Comparison of ENCODE assay signal across 2 cellular contexts in the genomic region with DNA sequence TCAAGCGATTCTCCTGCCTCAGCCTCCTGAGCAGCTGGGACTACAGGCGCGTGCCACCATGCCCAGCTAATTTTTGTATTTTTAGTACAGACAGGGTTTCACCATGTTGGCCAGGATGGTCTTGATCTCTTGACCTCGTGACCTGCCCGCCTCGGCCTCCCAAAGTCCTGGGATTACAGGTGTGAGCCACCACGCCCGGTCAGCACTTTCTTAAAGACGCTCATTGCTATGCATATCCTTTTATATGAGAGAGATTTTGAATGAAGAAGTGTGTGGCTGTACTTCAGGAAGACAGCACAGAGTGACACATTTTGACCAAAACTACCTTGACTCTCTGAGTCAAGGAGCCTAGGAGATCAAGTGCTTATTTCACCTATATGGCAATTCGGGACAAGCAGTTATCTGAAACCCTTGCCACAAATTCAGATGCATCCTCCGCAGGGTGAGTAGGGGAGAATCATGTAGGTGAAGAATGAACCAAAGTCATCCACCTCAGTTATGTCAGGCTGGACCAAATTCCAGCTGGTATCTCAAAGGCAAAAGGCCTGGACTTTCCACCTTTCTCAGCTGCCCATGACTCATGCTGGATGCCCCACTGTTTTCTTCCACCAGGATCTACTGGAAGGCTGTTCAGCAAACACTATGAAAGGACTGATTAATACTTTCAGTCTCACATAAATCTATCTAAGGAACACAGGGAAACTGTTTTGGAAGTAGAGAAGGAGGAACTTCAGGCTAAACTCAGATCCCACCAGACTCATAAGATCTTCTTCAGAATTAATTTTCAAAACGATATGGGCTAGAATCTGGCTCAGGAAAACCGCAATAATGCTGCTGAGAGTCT.
A peak's percentile ranks its signal among the peaks of the same experiment; 100 is the strongest.
TF ChIP-seq lines count a peak whose summit lies in the region.

No MANE protein-coding gene starts in this region.

TF ChIP-seq in A549, 52 proteins besides CTCF, POLR2A, EP300 and RAD21:
- no peak for TF ChIP-seq JUN (IDR thresholded peaks at IDR 0.05)
- no peak for TF ChIP-seq SREBF2 (IDR thresholded peaks at IDR 0.05)
- TF ChIP-seq MAFK (IDR thresholded peaks at IDR 0.05; ENCODE audit: partially characterized antibody), result peak; percentile 83
- TF ChIP-seq FOSL2 (IDR thresholded peaks at IDR 0.05), result 0 out of 2 replicates have a peak, but pooled peaks have one; percentile 39
- TF ChIP-seq FOSL2 (CRISPR knock-in tag; IDR thresholded peaks at IDR 0.05), result peak; percentile 36; the same call in 1 of the 2 replicates
- TF ChIP-seq, protein P1, sequence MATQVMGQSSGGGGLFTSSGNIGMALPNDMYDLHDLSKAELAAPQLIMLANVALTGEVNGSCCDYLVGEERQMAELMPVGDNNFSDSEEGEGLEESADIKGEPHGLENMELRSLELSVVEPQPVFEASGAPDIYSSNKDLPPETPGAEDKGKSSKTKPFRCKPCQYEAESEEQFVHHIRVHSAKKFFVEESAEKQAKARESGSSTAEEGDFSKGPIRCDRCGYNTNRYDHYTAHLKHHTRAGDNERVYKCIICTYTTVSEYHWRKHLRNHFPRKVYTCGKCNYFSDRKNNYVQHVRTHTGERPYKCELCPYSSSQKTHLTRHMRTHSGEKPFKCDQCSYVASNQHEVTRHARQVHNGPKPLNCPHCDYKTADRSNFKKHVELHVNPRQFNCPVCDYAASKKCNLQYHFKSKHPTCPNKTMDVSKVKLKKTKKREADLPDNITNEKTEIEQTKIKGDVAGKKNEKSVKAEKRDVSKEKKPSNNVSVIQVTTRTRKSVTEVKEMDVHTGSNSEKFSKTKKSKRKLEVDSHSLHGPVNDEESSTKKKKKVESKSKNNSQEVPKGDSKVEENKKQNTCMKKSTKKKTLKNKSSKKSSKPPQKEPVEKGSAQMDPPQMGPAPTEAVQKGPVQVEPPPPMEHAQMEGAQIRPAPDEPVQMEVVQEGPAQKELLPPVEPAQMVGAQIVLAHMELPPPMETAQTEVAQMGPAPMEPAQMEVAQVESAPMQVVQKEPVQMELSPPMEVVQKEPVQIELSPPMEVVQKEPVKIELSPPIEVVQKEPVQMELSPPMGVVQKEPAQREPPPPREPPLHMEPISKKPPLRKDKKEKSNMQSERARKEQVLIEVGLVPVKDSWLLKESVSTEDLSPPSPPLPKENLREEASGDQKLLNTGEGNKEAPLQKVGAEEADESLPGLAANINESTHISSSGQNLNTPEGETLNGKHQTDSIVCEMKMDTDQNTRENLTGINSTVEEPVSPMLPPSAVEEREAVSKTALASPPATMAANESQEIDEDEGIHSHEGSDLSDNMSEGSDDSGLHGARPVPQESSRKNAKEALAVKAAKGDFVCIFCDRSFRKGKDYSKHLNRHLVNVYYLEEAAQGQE (IDR thresholded peaks at IDR 0.05), result no peak
- TF ChIP-seq, protein P2, sequence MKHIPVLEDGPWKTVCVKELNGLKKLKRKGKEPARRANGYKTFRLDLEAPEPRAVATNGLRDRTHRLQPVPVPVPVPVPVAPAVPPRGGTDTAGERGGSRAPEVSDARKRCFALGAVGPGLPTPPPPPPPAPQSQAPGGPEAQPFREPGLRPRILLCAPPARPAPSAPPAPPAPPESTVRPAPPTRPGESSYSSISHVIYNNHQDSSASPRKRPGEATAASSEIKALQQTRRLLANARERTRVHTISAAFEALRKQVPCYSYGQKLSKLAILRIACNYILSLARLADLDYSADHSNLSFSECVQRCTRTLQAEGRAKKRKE (CRISPR knock-in tag; IDR thresholded peaks at IDR 0.05; ENCODE audit: low read depth), result no peak
- no peak for TF ChIP-seq POLR2AphosphoS2 (conservative IDR thresholded peaks at IDR 0.05; ENCODE audit: low read length)
- no peak for TF ChIP-seq TP53 (CRISPR knock-in tag; IDR thresholded peaks at IDR 0.05)
- TF ChIP-seq HOXB5 (CRISPR knock-in tag; IDR thresholded peaks at IDR 0.05), result no peak
- no peak for TF ChIP-seq RNF2 (IDR thresholded peaks at IDR 0.05; ENCODE audit: borderline replicate concordance, low read depth)
- no peak for TF ChIP-seq CHD2 (IDR thresholded peaks at IDR 0.05; ENCODE audit: low read length, partially characterized antibody)
- TF ChIP-seq, protein P3, sequence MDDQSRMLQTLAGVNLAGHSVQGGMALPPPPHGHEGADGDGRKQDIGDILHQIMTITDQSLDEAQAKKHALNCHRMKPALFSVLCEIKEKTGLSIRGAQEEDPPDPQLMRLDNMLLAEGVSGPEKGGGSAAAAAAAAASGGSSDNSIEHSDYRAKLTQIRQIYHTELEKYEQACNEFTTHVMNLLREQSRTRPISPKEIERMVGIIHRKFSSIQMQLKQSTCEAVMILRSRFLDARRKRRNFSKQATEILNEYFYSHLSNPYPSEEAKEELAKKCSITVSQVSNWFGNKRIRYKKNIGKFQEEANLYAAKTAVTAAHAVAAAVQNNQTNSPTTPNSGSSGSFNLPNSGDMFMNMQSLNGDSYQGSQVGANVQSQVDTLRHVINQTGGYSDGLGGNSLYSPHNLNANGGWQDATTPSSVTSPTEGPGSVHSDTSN (IDR thresholded peaks at IDR 0.05), result no peak
- no peak for TF ChIP-seq CEBPB (IDR thresholded peaks at IDR 0.05)
- TF ChIP-seq KDM5A (IDR thresholded peaks at IDR 0.05), result no peak
- TF ChIP-seq, protein P4, sequence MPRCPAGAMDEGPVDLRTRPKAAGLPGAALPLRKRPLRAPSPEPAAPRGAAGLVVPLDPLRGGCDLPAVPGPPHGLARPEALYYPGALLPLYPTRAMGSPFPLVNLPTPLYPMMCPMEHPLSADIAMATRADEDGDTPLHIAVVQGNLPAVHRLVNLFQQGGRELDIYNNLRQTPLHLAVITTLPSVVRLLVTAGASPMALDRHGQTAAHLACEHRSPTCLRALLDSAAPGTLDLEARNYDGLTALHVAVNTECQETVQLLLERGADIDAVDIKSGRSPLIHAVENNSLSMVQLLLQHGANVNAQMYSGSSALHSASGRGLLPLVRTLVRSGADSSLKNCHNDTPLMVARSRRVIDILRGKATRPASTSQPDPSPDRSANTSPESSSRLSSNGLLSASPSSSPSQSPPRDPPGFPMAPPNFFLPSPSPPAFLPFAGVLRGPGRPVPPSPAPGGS (IDR thresholded peaks at IDR 0.05), result no peak
TF ChIP-seq in A549: peak in this region for 2.

TF ChIP-seq in HepG2, 621 proteins besides CTCF, POLR2A, EP300 and RAD21 (continues in another document):
- TF ChIP-seq, protein P5, sequence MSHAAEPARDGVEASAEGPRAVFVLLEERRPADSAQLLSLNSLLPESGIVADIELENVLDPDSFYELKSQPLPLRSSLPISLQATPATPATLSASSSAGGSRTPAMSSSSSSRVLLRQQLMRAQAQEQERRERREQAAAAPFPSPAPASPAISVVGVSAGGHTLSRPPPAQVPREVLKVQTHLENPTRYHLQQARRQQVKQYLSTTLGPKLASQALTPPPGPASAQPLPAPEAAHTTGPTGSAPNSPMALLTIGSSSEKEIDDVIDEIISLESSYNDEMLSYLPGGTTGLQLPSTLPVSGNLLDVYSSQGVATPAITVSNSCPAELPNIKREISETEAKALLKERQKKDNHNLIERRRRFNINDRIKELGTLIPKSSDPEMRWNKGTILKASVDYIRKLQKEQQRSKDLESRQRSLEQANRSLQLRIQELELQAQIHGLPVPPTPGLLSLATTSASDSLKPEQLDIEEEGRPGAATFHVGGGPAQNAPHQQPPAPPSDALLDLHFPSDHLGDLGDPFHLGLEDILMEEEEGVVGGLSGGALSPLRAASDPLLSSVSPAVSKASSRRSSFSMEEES (CRISPR knock-in tag; IDR thresholded peaks at IDR 0.05), result peak; percentile 91
- TF ChIP-seq IRF2 (CRISPR knock-in tag; IDR thresholded peaks at IDR 0.05) (0 out of 2 replicates have a peak, but pooled peaks have one; percentile 38), ZNF788 (CRISPR knock-in tag; IDR thresholded peaks at IDR 0.05; ENCODE audit: borderline replicate concordance) (0 out of 2 replicates have a peak, but pooled peaks have one; percentile 46), HDAC2 (CRISPR knock-in tag; IDR thresholded peaks at IDR 0.05) (peak; percentile 84), ZNF333 (CRISPR knock-in tag; IDR thresholded peaks at IDR 0.05; ENCODE audit: borderline replicate concordance) (no peak), ZNF556 (CRISPR knock-in tag; IDR thresholded peaks at IDR 0.05; ENCODE audit: borderline replicate concordance) (peak; percentile 66; the same call in 1 of the 2 replicates), TAF15 (IDR thresholded peaks at IDR 0.05; ENCODE audit: low read depth, low read length, poor library complexity, severe bottlenecking) (no peak), JDP2 (CRISPR knock-in tag; IDR thresholded peaks at IDR 0.05; ENCODE audit: borderline replicate concordance) (no peak), MXD4 (CRISPR knock-in tag; IDR thresholded peaks at IDR 0.05) (no peak), MYNN (CRISPR knock-in tag; IDR thresholded peaks at IDR 0.05; ENCODE audit: low read depth) (no peak), ZNF510 (CRISPR knock-in tag; IDR thresholded peaks at IDR 0.05; ENCODE audit: low read depth) (0 out of 2 replicates have a peak, but pooled peaks have one; percentile 37), SMYD3 (CRISPR knock-in tag; IDR thresholded peaks at IDR 0.05) (no peak), MED8 (CRISPR knock-in tag; IDR thresholded peaks at IDR 0.05; ENCODE audit: insufficient replicate concordance) (no peak), POGZ (CRISPR knock-in tag; IDR thresholded peaks at IDR 0.05) (peak; percentile 64; the same call in 1 of the 2 replicates), SP5 (CRISPR knock-in tag; IDR thresholded peaks at IDR 0.05; ENCODE audit: borderline replicate concordance, low read depth) (no peak), ZBTB20 (CRISPR knock-in tag; IDR thresholded peaks at IDR 0.05; ENCODE audit: borderline replicate concordance, low read depth) (no peak), ZNF383 (CRISPR knock-in tag; IDR thresholded peaks at IDR 0.05; ENCODE audit: borderline replicate concordance) (no peak), NR2F6 (IDR thresholded peaks at IDR 0.05) (no peak), NR2F6 (CRISPR knock-in tag; IDR thresholded peaks at IDR 0.05) (peak; percentile 68), NR2F1 (CRISPR knock-in tag; IDR thresholded peaks at IDR 0.05) (peak in 1 of 2 experiments; percentile 42; a peak in 1 of 4 replicates), PHF21A (CRISPR knock-in tag; IDR thresholded peaks at IDR 0.05) (peak; percentile 31; the same call in 1 of the 2 replicates), CEBPG (CRISPR knock-in tag; IDR thresholded peaks at IDR 0.05) (peak; percentile 29; the same call in 1 of the 2 replicates), ZNF83 (CRISPR knock-in tag; IDR thresholded peaks at IDR 0.05; ENCODE audit: borderline replicate concordance) (no peak), IKZF1 (IDR thresholded peaks at IDR 0.05) (no peak), CREM (IDR thresholded peaks at IDR 0.05) (peak; percentile 57; the same call in 1 of the 2 replicates), CREM (CRISPR knock-in tag; IDR thresholded peaks at IDR 0.05) (no peak), SP140L (CRISPR knock-in tag; IDR thresholded peaks at IDR 0.05; ENCODE audit: borderline replicate concordance) (no peak), TEAD3 (CRISPR knock-in tag; optimal IDR thresholded peaks at IDR 0.05; ENCODE audit: borderline replicate concordance) (peak; percentile 97)
- TF ChIP-seq, protein P6, sequence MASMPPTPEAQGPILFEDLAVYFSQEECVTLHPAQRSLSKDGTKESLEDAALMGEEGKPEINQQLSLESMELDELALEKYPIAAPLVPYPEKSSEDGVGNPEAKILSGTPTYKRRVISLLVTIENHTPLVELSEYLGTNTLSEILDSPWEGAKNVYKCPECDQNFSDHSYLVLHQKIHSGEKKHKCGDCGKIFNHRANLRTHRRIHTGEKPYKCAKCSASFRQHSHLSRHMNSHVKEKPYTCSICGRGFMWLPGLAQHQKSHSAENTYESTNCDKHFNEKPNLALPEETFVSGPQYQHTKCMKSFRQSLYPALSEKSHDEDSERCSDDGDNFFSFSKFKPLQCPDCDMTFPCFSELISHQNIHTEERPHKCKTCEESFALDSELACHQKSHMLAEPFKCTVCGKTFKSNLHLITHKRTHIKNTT (CRISPR knock-in tag; IDR thresholded peaks at IDR 0.05), result no peak
- TF ChIP-seq, protein P7, sequence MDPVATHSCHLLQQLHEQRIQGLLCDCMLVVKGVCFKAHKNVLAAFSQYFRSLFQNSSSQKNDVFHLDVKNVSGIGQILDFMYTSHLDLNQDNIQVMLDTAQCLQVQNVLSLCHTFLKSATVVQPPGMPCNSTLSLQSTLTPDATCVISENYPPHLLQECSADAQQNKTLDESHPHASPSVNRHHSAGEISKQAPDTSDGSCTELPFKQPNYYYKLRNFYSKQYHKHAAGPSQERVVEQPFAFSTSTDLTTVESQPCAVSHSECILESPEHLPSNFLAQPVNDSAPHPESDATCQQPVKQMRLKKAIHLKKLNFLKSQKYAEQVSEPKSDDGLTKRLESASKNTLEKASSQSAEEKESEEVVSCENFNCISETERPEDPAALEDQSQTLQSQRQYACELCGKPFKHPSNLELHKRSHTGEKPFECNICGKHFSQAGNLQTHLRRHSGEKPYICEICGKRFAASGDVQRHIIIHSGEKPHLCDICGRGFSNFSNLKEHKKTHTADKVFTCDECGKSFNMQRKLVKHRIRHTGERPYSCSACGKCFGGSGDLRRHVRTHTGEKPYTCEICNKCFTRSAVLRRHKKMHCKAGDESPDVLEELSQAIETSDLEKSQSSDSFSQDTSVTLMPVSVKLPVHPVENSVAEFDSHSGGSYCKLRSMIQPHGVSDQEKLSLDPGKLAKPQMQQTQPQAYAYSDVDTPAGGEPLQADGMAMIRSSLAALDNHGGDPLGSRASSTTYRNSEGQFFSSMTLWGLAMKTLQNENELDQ (CRISPR knock-in tag; IDR thresholded peaks at IDR 0.05; ENCODE audit: borderline replicate concordance), result no peak
- TF ChIP-seq, protein P8, sequence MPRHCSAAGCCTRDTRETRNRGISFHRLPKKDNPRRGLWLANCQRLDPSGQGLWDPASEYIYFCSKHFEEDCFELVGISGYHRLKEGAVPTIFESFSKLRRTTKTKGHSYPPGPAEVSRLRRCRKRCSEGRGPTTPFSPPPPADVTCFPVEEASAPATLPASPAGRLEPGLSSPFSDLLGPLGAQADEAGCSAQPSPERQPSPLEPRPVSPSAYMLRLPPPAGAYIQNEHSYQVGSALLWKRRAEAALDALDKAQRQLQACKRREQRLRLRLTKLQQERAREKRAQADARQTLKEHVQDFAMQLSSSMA (CRISPR knock-in tag; IDR thresholded peaks at IDR 0.05), result no peak
- TF ChIP-seq, protein P9, sequence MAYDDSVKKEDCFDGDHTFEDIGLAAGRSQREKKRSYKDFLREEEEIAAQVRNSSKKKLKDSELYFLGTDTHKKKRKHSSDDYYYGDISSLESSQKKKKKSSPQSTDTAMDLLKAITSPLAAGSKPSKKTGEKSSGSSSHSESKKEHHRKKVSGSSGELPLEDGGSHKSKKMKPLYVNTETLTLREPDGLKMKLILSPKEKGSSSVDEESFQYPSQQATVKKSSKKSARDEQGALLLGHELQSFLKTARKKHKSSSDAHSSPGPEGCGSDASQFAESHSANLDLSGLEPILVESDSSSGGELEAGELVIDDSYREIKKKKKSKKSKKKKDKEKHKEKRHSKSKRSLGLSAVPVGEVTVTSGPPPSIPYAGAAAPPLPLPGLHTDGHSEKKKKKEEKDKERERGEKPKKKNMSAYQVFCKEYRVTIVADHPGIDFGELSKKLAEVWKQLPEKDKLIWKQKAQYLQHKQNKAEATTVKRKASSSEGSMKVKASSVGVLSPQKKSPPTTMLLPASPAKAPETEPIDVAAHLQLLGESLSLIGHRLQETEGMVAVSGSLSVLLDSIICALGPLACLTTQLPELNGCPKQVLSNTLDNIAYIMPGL (CRISPR knock-in tag; IDR thresholded peaks at IDR 0.05; ENCODE audit: borderline replicate concordance in 1 of 2, low read depth in 1 of 2), result no peak
- TF ChIP-seq, protein P10, sequence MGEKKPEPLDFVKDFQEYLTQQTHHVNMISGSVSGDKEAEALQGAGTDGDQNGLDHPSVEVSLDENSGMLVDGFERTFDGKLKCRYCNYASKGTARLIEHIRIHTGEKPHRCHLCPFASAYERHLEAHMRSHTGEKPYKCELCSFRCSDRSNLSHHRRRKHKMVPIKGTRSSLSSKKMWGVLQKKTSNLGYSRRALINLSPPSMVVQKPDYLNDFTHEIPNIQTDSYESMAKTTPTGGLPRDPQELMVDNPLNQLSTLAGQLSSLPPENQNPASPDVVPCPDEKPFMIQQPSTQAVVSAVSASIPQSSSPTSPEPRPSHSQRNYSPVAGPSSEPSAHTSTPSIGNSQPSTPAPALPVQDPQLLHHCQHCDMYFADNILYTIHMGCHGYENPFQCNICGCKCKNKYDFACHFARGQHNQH (CRISPR knock-in tag; IDR thresholded peaks at IDR 0.05), result peak; percentile 69; the same call in 1 of the 2 replicates
